12 cellular contexts compared by ENCODE assay signal in genomic region chr19:46620267-46620666, GRCh38. TPM values are rescaled to one million over a fixed set of nuclear protein-coding genes. Genes with fewer than 3 reads are reported as not detected.
DNase-seq lines count a peak whose midpoint lies in the region; ATAC-seq and TF ChIP-seq lines count a peak whose summit lies in the region.
"Had no signal": no experiment of that assay in that cellular context is flagged by ENCODE, and none has a peak within 500 bp of the region (broad histone marks: within the 10 kb centered on the region; RNA-seq: fewer than 3 reads in every experiment).

No MANE protein-coding gene starts in this region.

- H3K36me3 Mint-ChIP-seq in activated naive CD8-positive, alpha-beta T cell = no peaks in the 10 kb centered on the region
- H3K36me3 Mint-ChIP-seq in naive B cell = no peaks in the 10 kb centered on the region

- peaks cover 67% of the 10 kb centered on the region for H3K4me1 Mint-ChIP-seq in activated naive CD8-positive, alpha-beta T cell (ENCODE audit: low read depth)
- peaks cover 55 to 89% (median 74%) of the 10 kb centered on the region in 3 donors for H3K4me1 Mint-ChIP-seq in naive B cell

- ATAC-seq in Right ventricle myocardium superior (ENCODE audit: poor library complexity) (no peak), naive B cell (ENCODE audit: low read depth in 2 of 2) (no peak), aorta (ENCODE audit: low FRiP score) (no peak), GM18519 (IDR thresholded peaks at IDR 0.05; ENCODE audit: low FRiP score, unreplicated experiment) (no peak)
- ATAC-seq: foreskin keratinocyte had no signal

- H3K9me3 Mint-ChIP-seq in activated naive CD8-positive, alpha-beta T cell (ENCODE audit: low read depth) = no peaks in the 10 kb centered on the region
- no peaks in the 10 kb centered on the region for H3K9me3 Mint-ChIP-seq in naive B cell

- H3K4me1 ChIP-seq in right atrium auricular region (peaks cover 0 to 69% of the 10 kb centered on the region in 2 donors), aorta (ENCODE audit: control insufficient read depth in 1 of 2, insufficient read depth in 2 of 2, low read length in 2 of 2) (peaks cover 0 to 2% of the 10 kb centered on the region in 2 donors)
- H3K4me1 ChIP-seq: foreskin keratinocyte, SJSA1 had no signal

- 52 to 55% methylated on average over 3 of the region's 3 CpGs for whole genome bisulfite sequencing in aorta, 2 donors

- H3K4me3 ChIP-seq in right atrium auricular region = no peak overlapping the region
- no peak overlapping the region for H3K4me3 ChIP-seq in aorta (ENCODE audit: low read length in 2 of 2)
- H3K4me3 ChIP-seq: adrenal gland, SJSA1 had no signal

- H3K36me3 ChIP-seq in right atrium auricular region (no peaks in the 10 kb centered on the region), aorta (ENCODE audit: control insufficient read depth in 1 of 2, insufficient read depth in 2 of 2, low read length in 1 of 2) (no peaks in the 10 kb centered on the region)
- H3K36me3 ChIP-seq: adrenal gland, SJSA1 had no signal

- H3K27me3 Mint-ChIP-seq in activated naive CD8-positive, alpha-beta T cell = no peaks in the 10 kb centered on the region
- no peaks in the 10 kb centered on the region for H3K27me3 Mint-ChIP-seq in naive B cell

- H3K27me3 ChIP-seq in right atrium auricular region = no peaks in the 10 kb centered on the region
- no peaks in the 10 kb centered on the region for H3K27me3 ChIP-seq in aorta (ENCODE audit: control insufficient read depth in 1 of 2, insufficient read depth in 2 of 2, low read length in 1 of 2)
- H3K27me3 ChIP-seq: adrenal gland, SJSA1 had no signal

- TF ChIP-seq CTCF in right atrium auricular region (IDR thresholded peaks at IDR 0.05) = no peak

- intact Hi-C loops in Right ventricle myocardium superior (cut with DNase I) = no loop called here
- intact Hi-C loops in aorta (cut with DNase I) = no loop called here

- H3K9me3 ChIP-seq in right atrium auricular region (no peaks in the 10 kb centered on the region), aorta (ENCODE audit: control insufficient read depth, low read length) (no peaks in the 10 kb centered on the region)
- H3K9me3 ChIP-seq: adrenal gland, SJSA1 had no signal

- H3K27ac ChIP-seq in right atrium auricular region = peak overlapping the region; percentile 65 to 71
- H3K27ac ChIP-seq in aorta (ENCODE audit: low read depth in 1 of 2, low read length in 2 of 2) = peak overlapping the region; percentile 4 to 6
- H3K27ac ChIP-seq: foreskin keratinocyte, SJSA1 had no signal

- DNase-seq in right atrium auricular region (ENCODE audit: low spot score) = no peak
- DNase-seq in Right ventricle myocardium superior = no peak
- DNase-seq in naive B cell = no peak
- DNase-seq in aorta = no peak
- DNase-seq in NCI-H2171 (lab: John Stamatoyannopoulos, UW) = no peak
- DNase-seq in OCI-M2 (lab: John Stamatoyannopoulos, UW; ENCODE audit: unreplicated experiment) = no peak
- DNase-seq: foreskin keratinocyte, NCI-H1436 had no signal

- H3K27ac Mint-ChIP-seq in activated naive CD8-positive, alpha-beta T cell = peak overlapping the region; percentile 93
- peak overlapping the region; percentile 98 to 100 (median 100) for H3K27ac Mint-ChIP-seq in naive B cell

- H3K4me3 Mint-ChIP-seq in activated naive CD8-positive, alpha-beta T cell = peak overlapping the region; percentile 79
- H3K4me3 Mint-ChIP-seq in naive B cell = peak overlapping the region; percentile 82 to 96 (median 88)

RNA-seq across cellular contexts. Expression of gene PTGIR, which starts 4.6 kb away (rescaled TPM):
- total RNA-seq in right atrium auricular region = 10 to 100 TPM in 1 of 2 donors, 1 to 10 TPM in 1; 7.0 to 20.6 TPM
- total RNA-seq in Right ventricle myocardium superior = 2.6 TPM
- 1 to 10 TPM in 5 of 6 donors, not detected in 1; 1.3 to 4.5 (median 1.9) TPM for polyA plus RNA-seq in naive B cell (ENCODE audit: low read depth in 6 of 6)
- total RNA-seq in aorta = 10 to 100 TPM; 70.4 to 70.8 TPM
- polyA plus RNA-seq in aorta = 100 to 1,000 TPM in 1 of 2 donors, 10 to 100 TPM in 1; 17.3 to 119 TPM
- total RNA-seq: foreskin keratinocyte, SJSA1 had no signal

RNA-seq across cellular contexts. Expression of gene GNG8, which starts 15.7 kb away (rescaled TPM):
- total RNA-seq in right atrium auricular region (not detected), Right ventricle myocardium superior (not detected), aorta (1 to 10 TPM; 3.0 to 4.5 TPM)
- polyA plus RNA-seq in naive B cell (ENCODE audit: low read depth in 6 of 6) (10 to 100 TPM in 2 of 6 donors, not detected in 4; 14.1 to 16.1 TPM), aorta (not detected)
- total RNA-seq: foreskin keratinocyte, SJSA1 had no signal
- polyA plus RNA-seq: adrenal gland, foreskin keratinocyte had no signal

RNA-seq across cellular contexts. Expression of gene CALM3, which starts 19.1 kb away (rescaled TPM):
- 100 to 1,000 TPM; 210 to 296 TPM for total RNA-seq in right atrium auricular region
- 326 TPM for total RNA-seq in Right ventricle myocardium superior
- polyA plus RNA-seq in naive B cell (ENCODE audit: low read depth in 6 of 6) = 100 to 1,000 TPM; 106 to 118 (median 112) TPM
- total RNA-seq in aorta = 100 to 1,000 TPM; 212 to 237 TPM
- polyA plus RNA-seq in aorta = 100 to 1,000 TPM; 197 to 240 TPM

RNA-seq across cellular contexts. Expression of gene DACT3, which starts 40.7 kb away (rescaled TPM):
- total RNA-seq in right atrium auricular region = 10 to 100 TPM; 23.5 to 25.9 TPM
- 15.2 TPM for total RNA-seq in Right ventricle myocardium superior
- polyA plus RNA-seq in naive B cell (ENCODE audit: low read depth in 6 of 6) = under 1 TPM in 2 of 6 donors, not detected in 4; 0.11 to 0.30 TPM
- 100 to 1,000 TPM in 1 of 2 donors, 10 to 100 TPM in 1; 84.1 to 216 TPM for total RNA-seq in aorta
- polyA plus RNA-seq in aorta = 10 to 100 TPM; 24.4 to 47.0 TPM
